12 cellular contexts compared by ENCODE assay signal in the genomic region with DNA sequence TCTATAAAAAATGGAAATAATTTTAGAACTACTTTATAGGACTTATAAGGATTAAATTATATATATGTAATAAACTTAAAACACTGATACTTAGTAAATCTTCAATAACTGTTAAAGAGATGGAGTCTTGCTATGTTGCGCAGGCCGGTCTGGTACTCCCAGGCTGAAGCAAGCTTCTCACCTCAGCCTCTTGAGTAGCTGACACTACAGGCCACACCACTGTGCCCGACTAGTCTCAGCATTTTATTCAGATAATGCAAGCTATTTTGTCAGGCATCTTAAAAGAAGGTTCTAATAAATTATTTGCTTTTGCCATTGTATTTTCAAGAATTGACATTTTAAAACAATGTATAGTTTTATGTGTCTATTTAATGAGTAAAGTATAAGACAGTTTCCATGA. TPM values are rescaled to one million over a fixed set of nuclear protein-coding genes. Genes with fewer than 3 reads are reported as not detected.
DNase-seq lines count a peak whose midpoint lies in the region; ATAC-seq and TF ChIP-seq lines count a peak whose summit lies in the region.
"Had no signal": no experiment of that assay in that cellular context is flagged by ENCODE, and none has a peak within 500 bp of the region (broad histone marks: within the 10 kb centered on the region; RNA-seq: fewer than 3 reads in every experiment).

No MANE protein-coding gene starts in this region.

- no peak overlapping the region for H2BK120ac ChIP-seq in mesendoderm (ENCODE audit: low read depth, low read length)

- TF ChIP-seq CTCF in HFFc6 (IDR thresholded peaks at IDR 0.05) (no peak), SK-N-SH (IDR thresholded peaks at IDR 0.05) (no peak), foreskin keratinocyte (conservative IDR thresholded peaks at IDR 0.05) (no peak), spleen (IDR thresholded peaks at IDR 0.05 in 8 of 11, conservative IDR thresholded peaks at IDR 0.05 in 3 of 11) (no peak)

- no peak overlapping the region for H3K56ac ChIP-seq in mesendoderm (ENCODE audit: low read length)

- H4K20me1 ChIP-seq in SK-N-SH (ENCODE audit: insufficient read depth), result no peaks in the 10 kb centered on the region

- peaks cover 59% of the 10 kb centered on the region for H3K36me3 Mint-ChIP-seq in HFFc6 (ENCODE audit: low read depth)

- TF ChIP-seq RAD21 in SK-N-SH (IDR thresholded peaks at IDR 0.05; ENCODE audit: low read length), result no peak

- H3K23ac ChIP-seq in mesendoderm (ENCODE audit: low read length), result no peak overlapping the region

- peaks cover 89% of the 10 kb centered on the region for H3K79me2 ChIP-seq in SK-N-SH (ENCODE audit: insufficient read depth)
- peaks cover 2% of the 10 kb centered on the region for H3K79me2 ChIP-seq in mesendoderm (ENCODE audit: control insufficient read depth, insufficient read depth, low read length)

- CTCF ChIA-PET in SK-N-SH (lab: Yijun Ruan, JAX), result no interaction called here

- 83% methylated on average over 3 of the region's 3 CpGs for WGBS in SK-N-SH (ENCODE audit: low lambda C conversion rate)
- 78 to 95% (median 85%) methylated on average over 3 of the region's 3 CpGs for WGBS in spleen, 5 donors
- WGBS in mesendoderm (ENCODE audit: extremely low coverage, insufficient coverage, low lambda C conversion rate), result no CpG with 5 or more reads among the region's 3 CpGs

- no peak overlapping the region for H2AK5ac ChIP-seq in mesendoderm (ENCODE audit: low read length)

- H3K27me3 ChIP-seq in SK-N-SH (ENCODE audit: insufficient read depth), result no peaks in the 10 kb centered on the region
- no peaks in the 10 kb centered on the region for H3K27me3 ChIP-seq in foreskin keratinocyte
- H3K27me3 ChIP-seq in spleen (replicated peaks in 1 of 7), result no peaks in the 10 kb centered on the region
- no peaks in the 10 kb centered on the region for H3K27me3 ChIP-seq in mesendoderm (ENCODE audit: insufficient read depth, low read length, poor library complexity)

- H4K5ac ChIP-seq in mesendoderm (ENCODE audit: low read length), result no peak overlapping the region

- no peaks in the 10 kb centered on the region for H3K9me2 ChIP-seq in SK-N-SH

- peaks cover 7% of the 10 kb centered on the region for H3K79me1 ChIP-seq in mesendoderm (ENCODE audit: low read length)

- H3K27me3 Mint-ChIP-seq in HFFc6 (ENCODE audit: insufficient read depth), result peaks cover 3% of the 10 kb centered on the region; the same call in 1 of the 2 replicates

- H3K27ac Mint-ChIP-seq in HFFc6, result peak overlapping the region; percentile 91

- no peak overlapping the region for H3K18ac ChIP-seq in mesendoderm (ENCODE audit: low read length)

- H3K4me3 Mint-ChIP-seq in HFFc6, result peak overlapping the region; percentile 81
- H3K4me3 Mint-ChIP-seq: activated T-cell treated with anti-CD3 and anti-CD28 coated beads, Interleukin-2, amount 50 U/mL, for 4 hours had no signal

- H3K9ac ChIP-seq in SK-N-SH (peak overlapping the region; percentile 59), mesendoderm (ENCODE audit: low read length) (no peak overlapping the region)

- DNase-seq in HFFc6 (no peak), SK-N-SH (no peak), foreskin keratinocyte (no peak), spleen (no peak), epidermal melanocyte (ENCODE audit: insufficient read length, low spot score) (no peak), NCI-H774 (lab: John Stamatoyannopoulos, UW) (no peak), mesendoderm (no peak)
- DNase-seq: activated T-cell treated with anti-CD3 and anti-CD28 coated beads, Interleukin-2, amount 50 U/mL, for 4 hours; H7; kidney glomerular epithelial cell; NCI-H226 had no signal

- H3K4me3 ChIP-seq in SK-N-SH (ENCODE audit: low read depth in 2 of 2, low read length in 1 of 2) (peak overlapping the region in 1 of 2 experiments; percentile 26; a peak in 1 of 4 replicates), spleen (no peak overlapping the region), mesendoderm (ENCODE audit: low read length) (no peak overlapping the region)

- H3K4ac ChIP-seq in mesendoderm (ENCODE audit: low read depth, low read length), result no peak overlapping the region

- intact Hi-C loops in spleen (cut with DNase I; ENCODE audit: low total_unique reads), result no loop called here

- H3K36me3 ChIP-seq in SK-N-SH (replicated peaks in 1 of 2; ENCODE audit: control insufficient read depth in 1 of 2, insufficient read depth in 2 of 2, low read length in 1 of 2), result peaks cover 5 to 24% of the 10 kb centered on the region in 2 experiments
- peaks cover 0 to 47% (median 9%) of the 10 kb centered on the region in 6 donors for H3K36me3 ChIP-seq in spleen
- no peaks in the 10 kb centered on the region for H3K36me3 ChIP-seq in mesendoderm (ENCODE audit: control insufficient read depth, insufficient read depth, low read length)

- no peak overlapping the region for H2AFZ ChIP-seq in SK-N-SH (ENCODE audit: low read depth)

- POLR2A ChIA-PET in SK-N-SH (lab: Yijun Ruan, JAX), result no interaction called here

- TF ChIP-seq EP300 in SK-N-SH (IDR thresholded peaks at IDR 0.05; ENCODE audit: borderline replicate concordance in 1 of 2, low read depth in 1 of 2, low read length in 1 of 2), result no peak

- ATAC-seq in foreskin keratinocyte (no peak), HG02870 (IDR thresholded peaks at IDR 0.05; ENCODE audit: unreplicated experiment) (no peak)

- peak overlapping the region; percentile 70 for H3K4me2 ChIP-seq in SK-N-SH
- H3K4me2 ChIP-seq in mesendoderm (ENCODE audit: low read length), result no peak overlapping the region

- H3K9me3 ChIP-seq in SK-N-SH (no peaks in the 10 kb centered on the region), spleen (peaks cover 0 to 8% (median 5%) of the 10 kb centered on the region in 8 donors)

- H3K27ac ChIP-seq in SK-N-SH (ENCODE audit: low read depth in 2 of 2, low read length in 1 of 2) (peak overlapping the region; percentile 90 to 91), foreskin keratinocyte (peak overlapping the region; percentile 48), spleen (peak overlapping the region in 5 of 8 donors; percentile 6 to 71 (median 55)), mesendoderm (ENCODE audit: low read depth, low read length) (no peak overlapping the region)

- H3K4me1 ChIP-seq in SK-N-SH (ENCODE audit: control insufficient read depth in 1 of 2, insufficient read depth in 2 of 2, low read depth in 1 of 2, low read length in 1 of 2), result peaks cover 11 to 21% of the 10 kb centered on the region in 2 experiments
- H3K4me1 ChIP-seq in foreskin keratinocyte, result peaks cover 20% of the 10 kb centered on the region
- H3K4me1 ChIP-seq in spleen, result peaks cover 11 to 69% (median 37%) of the 10 kb centered on the region in 6 donors
- no peaks in the 10 kb centered on the region for H3K4me1 ChIP-seq in mesendoderm (ENCODE audit: control insufficient read depth, low read depth, low read length)

- H4K8ac ChIP-seq in mesendoderm (ENCODE audit: low read depth, low read length), result no peak overlapping the region

- H3K4me1 Mint-ChIP-seq in HFFc6 (ENCODE audit: low read depth), result peaks cover 79% of the 10 kb centered on the region

- H3F3A ChIP-seq in SK-N-SH (replicated peaks; ENCODE audit: insufficient read depth), result peaks cover 20% of the 10 kb centered on the region

- no peak for TF ChIP-seq POLR2A in spleen (IDR thresholded peaks at IDR 0.05)

- no peak overlapping the region for H2BK15ac ChIP-seq in mesendoderm (replicated peaks; ENCODE audit: low read depth)

- peaks cover 10% of the 10 kb centered on the region for H3K9me3 Mint-ChIP-seq in HFFc6

- H2BK5ac ChIP-seq in mesendoderm (ENCODE audit: low read length), result no peak overlapping the region

TF ChIP-seq in SK-N-SH, 30 proteins besides CTCF, POLR2A, EP300 and RAD21 (continues in another document):
- TF ChIP-seq SMC3 (IDR thresholded peaks at IDR 0.05; ENCODE audit: low read depth, low read length) (no peak), USF2 (IDR thresholded peaks at IDR 0.05; ENCODE audit: borderline replicate concordance, low read depth, low read length) (no peak), MXI1 (IDR thresholded peaks at IDR 0.05; ENCODE audit: low read depth, low read length) (no peak), FOXJ3 (CRISPR knock-in tag; IDR thresholded peaks at IDR 0.05) (no peak), JUND (IDR thresholded peaks at IDR 0.05) (no peak)
- TF ChIP-seq, protein P1, sequence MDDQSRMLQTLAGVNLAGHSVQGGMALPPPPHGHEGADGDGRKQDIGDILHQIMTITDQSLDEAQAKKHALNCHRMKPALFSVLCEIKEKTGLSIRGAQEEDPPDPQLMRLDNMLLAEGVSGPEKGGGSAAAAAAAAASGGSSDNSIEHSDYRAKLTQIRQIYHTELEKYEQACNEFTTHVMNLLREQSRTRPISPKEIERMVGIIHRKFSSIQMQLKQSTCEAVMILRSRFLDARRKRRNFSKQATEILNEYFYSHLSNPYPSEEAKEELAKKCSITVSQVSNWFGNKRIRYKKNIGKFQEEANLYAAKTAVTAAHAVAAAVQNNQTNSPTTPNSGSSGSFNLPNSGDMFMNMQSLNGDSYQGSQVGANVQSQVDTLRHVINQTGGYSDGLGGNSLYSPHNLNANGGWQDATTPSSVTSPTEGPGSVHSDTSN (IDR thresholded peaks at IDR 0.05), result no peak

RNA-seq across cellular contexts. Expression of gene CNST, which starts 20.8 kb away (rescaled TPM):
- total RNA-seq in HFFc6 (2021; fragmentation: NEBNext Ultra II Directional; extraction: Animal tissue kit (Norgen Biotek cat#: 25700)), result 10 to 100 TPM; 56.4 to 67.9 (median 59.6) TPM
- polyA plus RNA-seq in SK-N-SH (2012; rRNA removed), result 21.7 and 29.8 TPM in 2 replicates
- polyA plus RNA-seq in SK-N-SH (2012; cell fraction: cytosol; rRNA removed), result 26.4 and 27.7 TPM in 2 replicates
- 34.0 and 50.1 TPM in 2 replicates for polyA plus RNA-seq in SK-N-SH (2012; cell fraction: nucleus; rRNA removed)
- 10.3 and 11.8 TPM in 2 replicates for total RNA-seq in foreskin keratinocyte
- polyA plus RNA-seq in foreskin keratinocyte, result 2.2 and 2.6 TPM in 2 replicates
- 10 to 100 TPM; 28.8 to 40.5 (median 31.9) TPM for total RNA-seq in spleen
- 1 to 10 TPM; 7.5 to 8.6 (median 8.1) TPM for polyA plus RNA-seq in spleen
- polyA plus RNA-seq in mesendoderm (2013, experiment 1 of 2), result 9.8 TPM
- polyA plus RNA-seq in mesendoderm (2013, experiment 2 of 2), result 9.8 TPM

RNA-seq across cellular contexts. Expression of gene TFB2M, which starts 21.0 kb away (rescaled TPM):
- total RNA-seq in HFFc6 (2021; fragmentation: NEBNext Ultra II Directional; extraction: Animal tissue kit (Norgen Biotek cat#: 25700)), result 10 to 100 TPM; 21.2 to 25.0 (median 23.0) TPM
- polyA plus RNA-seq in SK-N-SH (2012; rRNA removed) (17.3 and 26.2 TPM in 2 replicates), foreskin keratinocyte (12.4 and 15.0 TPM in 2 replicates), spleen (10 to 100 TPM in 1 of 3 donors, 1 to 10 TPM in 2; 7.4 to 10.2 (median 9.2) TPM)
- 29.0 and 40.0 TPM in 2 replicates for polyA plus RNA-seq in SK-N-SH (2012; cell fraction: cytosol; rRNA removed)
- polyA plus RNA-seq in SK-N-SH (2012; cell fraction: nucleus; rRNA removed), result 13.5 and 23.2 TPM in 2 replicates
- total RNA-seq in foreskin keratinocyte (18.2 and 20.1 TPM in 2 replicates), spleen (10 to 100 TPM in 1 of 7 donors, 1 to 10 TPM in 6; 7.2 to 11.9 (median 8.7) TPM)
- polyA plus RNA-seq in mesendoderm (2013, experiment 1 of 2), result 29.7 TPM
- 31.2 TPM for polyA plus RNA-seq in mesendoderm (2013, experiment 2 of 2)
